In the genomic region with DNA sequence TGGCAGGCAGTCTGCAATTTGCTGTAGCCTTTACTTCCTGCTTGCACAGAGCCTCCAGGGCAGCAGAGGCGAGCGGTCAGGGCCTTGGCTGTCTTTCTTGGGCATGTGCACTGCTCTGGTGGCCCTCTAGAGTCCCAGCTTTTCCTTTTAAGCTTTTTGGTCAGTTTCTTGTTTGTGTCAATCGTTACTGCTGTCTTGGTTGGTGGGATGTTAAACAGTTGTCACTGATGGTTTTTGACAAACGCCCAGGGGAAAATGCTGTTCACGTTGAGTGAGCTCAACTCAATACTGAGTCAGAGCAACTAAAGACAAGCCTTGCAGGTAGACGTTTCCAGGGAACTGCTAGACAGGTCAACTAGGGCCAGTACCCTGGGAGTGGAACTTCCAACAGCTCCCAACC, we compare ENCODE assay signal across 1 cellular context.
A peak's percentile ranks its signal among the peaks of the same experiment; 100 is the strongest.
TF ChIP-seq lines count a peak whose summit lies in the region.

No MANE protein-coding gene starts in this region.

TF ChIP-seq in HepG2, 621 proteins besides CTCF, POLR2A, EP300 and RAD21:
- TF ChIP-seq TCF7 (IDR thresholded peaks at IDR 0.05; ENCODE audit: low read depth) (no peak), TAF15 (IDR thresholded peaks at IDR 0.05; ENCODE audit: low read depth, low read length, poor library complexity, severe bottlenecking) (no peak), ZNF432 (CRISPR knock-in tag; IDR thresholded peaks at IDR 0.05; ENCODE audit: borderline replicate concordance) (peak; percentile 84), PHF21A (CRISPR knock-in tag; IDR thresholded peaks at IDR 0.05) (no peak)
TF ChIP-seq in HepG2: peak in this region for 1.
